8 cellular contexts compared by ENCODE assay signal in genomic region chr11:14644396-14645246, GRCh38. TPM values are rescaled to one million over a fixed set of nuclear protein-coding genes. Genes with fewer than 3 reads are reported as not detected.
DNase-seq lines count a peak whose midpoint lies in the region; ATAC-seq and TF ChIP-seq lines count a peak whose summit lies in the region.

No MANE protein-coding gene starts in this region.

- no peak overlapping the region for H3K14ac ChIP-seq in IMR-90 (replicated peaks; ENCODE audit: low read depth, low read length)

- peak overlapping the region; percentile 76 for H3K4me2 ChIP-seq in IMR-90 (ENCODE audit: low read depth, low read length)

- H3K9me3 ChIP-seq in IMR-90 (ENCODE audit: control insufficient read depth, insufficient read depth, low read length) (no peaks in the 10 kb centered on the region), WERI-Rb-1 (ENCODE audit: severe bottlenecking) (no peaks in the 10 kb centered on the region), left lung (no peaks in the 10 kb centered on the region)

- no peaks in the 10 kb centered on the region for H4K20me1 ChIP-seq in IMR-90 (ENCODE audit: insufficient read depth, low read length)

- 0 out of 2 replicates have a peak overlapping the region, but pooled peaks have one; percentile 16 for H3K9ac ChIP-seq in IMR-90 (ENCODE audit: low read depth, low read length)

- H3K79me1 ChIP-seq in IMR-90 (ENCODE audit: low read depth in 1 of 2, low read length in 2 of 2), result no peaks in the 10 kb centered on the region

- no peak overlapping the region for H3K4ac ChIP-seq in IMR-90 (ENCODE audit: low read depth, low read length)

- H2AFZ ChIP-seq in IMR-90 (replicated peaks; ENCODE audit: low read length, poor library complexity), result peak overlapping the region; percentile 96

- H2AK9ac ChIP-seq in IMR-90 (replicated peaks; ENCODE audit: low read depth, low read length, poor library complexity), result peak overlapping the region; percentile 60

- dilution Hi-C loops in IMR-90 (cut with HindIII; ENCODE audit: low sequenced_read_pairs, unreplicated experiment), result no loop called here

- no peak for TF ChIP-seq CTCF in IMR-90 (conservative IDR thresholded peaks at IDR 0.05; ENCODE audit: low read depth, low read length)
- no peak for TF ChIP-seq CTCF in WERI-Rb-1 (IDR thresholded peaks at IDR 0.05; ENCODE audit: low read depth, low read length)
- TF ChIP-seq CTCF in left lung (IDR thresholded peaks at IDR 0.05), result no peak

- CTCF ChIA-PET in IMR-90 (lab: Yijun Ruan, JAX), result interaction anchor here (0.6 to 0.7 kb wide), 3 partner anchors 35 to 1919 kb away, joined by 3 to 4 read pairs (median 3); no protein-coding TSS in a partner anchor

- in situ Hi-C loops in IMR-90 (cut with MboI; ENCODE audit: low sequenced_read_pairs), result no loop called here

- H3K23ac ChIP-seq in IMR-90 (ENCODE audit: low read depth, low read length), result no peak overlapping the region

- no peak overlapping the region for H4K5ac ChIP-seq in IMR-90 (ENCODE audit: low read depth, low read length)

- no peak overlapping the region for H2AK5ac ChIP-seq in IMR-90 (ENCODE audit: low read depth, low read length)

- H3K27me3 ChIP-seq in IMR-90 (ENCODE audit: control insufficient read depth, insufficient read depth, low read length), result no peaks in the 10 kb centered on the region; the same call in 1 of the 2 replicates
- peaks cover 5% of the 10 kb centered on the region for H3K27me3 ChIP-seq in WERI-Rb-1 (ENCODE audit: insufficient read depth, low read depth, severe bottlenecking)
- H3K27me3 ChIP-seq in left lung, result peaks cover 0 to 22% of the 10 kb centered on the region in 2 donors

- H3K36me3 ChIP-seq in IMR-90 (ENCODE audit: control insufficient read depth, insufficient read depth, low read length) (no peaks in the 10 kb centered on the region), WERI-Rb-1 (peaks cover 3% of the 10 kb centered on the region; the same call in 1 of the 2 replicates), left lung (no peaks in the 10 kb centered on the region)

- peak; percentile 12 for DNase-seq in EL
- no peak for DNase-seq in IMR-90
- peak; percentile 32 for DNase-seq in WERI-Rb-1
- DNase-seq in central memory CD4-positive, alpha-beta T cell, result peak; percentile 47
- peak in 1 of 2 donors; percentile 45 for DNase-seq in left lung
- DNase-seq in stimulated activated CD8-positive, alpha-beta memory T cell treated with anti-CD3 and anti-CD28 coated beads, Interleukin-12 subunit alpha, Interleukin-12 subunit beta, amount 100 ng/mL, for 1 hour (ENCODE audit: low read depth), result peak; percentile 12
- no peak for DNase-seq in NCI-H226

- TF ChIP-seq POLR2A in IMR-90 (IDR thresholded peaks at IDR 0.05; ENCODE audit: low read depth, low read length), result no peak

- no peak overlapping the region for H3K27ac ChIP-seq in IMR-90 (ENCODE audit: insufficient read depth, low read length)
- peak overlapping the region; percentile 80 for H3K27ac ChIP-seq in WERI-Rb-1
- H3K27ac ChIP-seq in left lung, result peak overlapping the region; percentile 87 to 94

- H2BK15ac ChIP-seq in IMR-90 (ENCODE audit: low read depth, low read length), result no peak overlapping the region

- BruUV-seq in IMR-90 (replicated peaks; lab: Mats Ljungman, UMichigan), result no TSS peak

- no peak overlapping the region for H2BK20ac ChIP-seq in IMR-90 (ENCODE audit: low read depth, low read length)

- H2BK5ac ChIP-seq in IMR-90 (ENCODE audit: low read depth, low read length, poor library complexity, severe bottlenecking), result no peak overlapping the region

- H4K91ac ChIP-seq in IMR-90 (ENCODE audit: insufficient read depth, low read depth, low read length), result no peak overlapping the region

- H2BK120ac ChIP-seq in IMR-90 (ENCODE audit: low read depth, low read length), result no peak overlapping the region

- H3K56ac ChIP-seq in IMR-90 (ENCODE audit: extremely low read depth, insufficient read depth, low read length), result no peak overlapping the region

- H3K4me1 ChIP-seq in IMR-90 (ENCODE audit: control insufficient read depth, insufficient read depth, low read length) (no peaks in the 10 kb centered on the region), left lung (peaks cover 5 to 47% of the 10 kb centered on the region in 2 donors)

- intact Hi-C loops in IMR-90 (cut with micrococcal nuclease) (loop anchor here (5.0 to 10.0 kb wide), 2 partner anchors 102 to 260 kb away; no protein-coding TSS in a partner anchor), left lung (cut with DNase I) (no loop called here)

- no peak for TF ChIP-seq RAD21 in IMR-90 (IDR thresholded peaks at IDR 0.05; ENCODE audit: low read length)

- POLR2A ChIA-PET in IMR-90 (lab: Charles Lee; ENCODE audit: unreplicated experiment), result no interaction called here

- H3K18ac ChIP-seq in IMR-90 (ENCODE audit: low read depth, low read length), result no peak overlapping the region

- H3K4me3 ChIP-seq in IMR-90 (ENCODE audit: insufficient read depth, low read depth, low read length) (peak overlapping the region; percentile 56), WERI-Rb-1 (ENCODE audit: low read depth, low read length) (peak overlapping the region; percentile 76), left lung (peak overlapping the region; percentile 84 to 93)

- no peak overlapping the region for H4K8ac ChIP-seq in IMR-90 (ENCODE audit: low read depth in 2 of 2, low read length in 2 of 2)

- ATAC-seq in GM21529 (IDR thresholded peaks at IDR 0.05; ENCODE audit: unreplicated experiment) (peak; percentile 44), IMR-90 (ENCODE audit: low read depth) (peak; percentile 45), left lung (peak; percentile 58)

- WGBS in IMR-90 (ENCODE audit: extremely low coverage in 2 of 2, insufficient read length in 1 of 2), 2 experiments, result 0% methylated on average over 18 of the region's 56 CpGs; no CpG with 5 or more reads in 1 of the 2 experiments

- H3K9me1 ChIP-seq in IMR-90 (ENCODE audit: insufficient read depth, low read length), result no peaks in the 10 kb centered on the region

TF ChIP-seq in IMR-90, 13 proteins besides CTCF, POLR2A, EP300 and RAD21:
- TF ChIP-seq SMC3 (IDR thresholded peaks at IDR 0.05; ENCODE audit: low read depth, low read length) (no peak), ELK1 (IDR thresholded peaks at IDR 0.05; ENCODE audit: borderline replicate concordance, low read depth, low read length) (no peak), BHLHE40 (IDR thresholded peaks at IDR 0.05; ENCODE audit: low read depth, low read length) (no peak), CEBPB (IDR thresholded peaks at IDR 0.05; ENCODE audit: low read depth, low read length) (no peak), RFX5 (IDR thresholded peaks at IDR 0.05; ENCODE audit: low read depth, low read length) (no peak), RCOR1 (IDR thresholded peaks at IDR 0.05; ENCODE audit: insufficient replicate concordance, low read length) (no peak), MAFK (IDR thresholded peaks at IDR 0.05; ENCODE audit: low read depth, low read length) (no peak), CHD1 (IDR thresholded peaks at IDR 0.05; ENCODE audit: low read depth, low read length) (no peak), MXI1 (IDR thresholded peaks at IDR 0.05; ENCODE audit: borderline replicate concordance, low read depth, low read length) (no peak), FOS (IDR thresholded peaks at IDR 0.05; ENCODE audit: low read depth, low read length) (no peak), MAZ (IDR thresholded peaks at IDR 0.05; ENCODE audit: borderline replicate concordance, low read depth, low read length) (no peak), NFE2L2 (IDR thresholded peaks at IDR 0.05; ENCODE audit: low read depth, low read length) (no peak), USF2 (IDR thresholded peaks at IDR 0.05; ENCODE audit: low read depth, low read length) (no peak)

RNA-seq across cellular contexts. Expression of gene PDE3B, which starts 1.0 kb away (rescaled TPM):
- total RNA-seq in IMR-90 (2012; rRNA removed) (1.1 and 1.3 TPM in 2 replicates), left lung (10 to 100 TPM; 17.0 to 20.8 TPM)
- polyA plus RNA-seq in IMR-90 (2012; rRNA removed), result 0.21 and 0.22 TPM in 2 replicates
- 0.04 and 0.09 TPM in 2 replicates for polyA plus RNA-seq in IMR-90 (2012; cell fraction: cytosol; rRNA removed)
- 0.13 and 0.37 TPM in 2 replicates for polyA plus RNA-seq in IMR-90 (2012; cell fraction: nucleus; rRNA removed; ENCODE audit: low replicate concordance)

Comparison
In these comparisons a context has a peak if more than half of its experiments do, and no peak if none do; other contexts are left out.
1. DNase-seq: peak in EL (single experiment), WERI-Rb-1 (single experiment), central memory CD4-positive, alpha-beta T cell (single experiment) and stimulated activated CD8-positive, alpha-beta memory T cell treated with anti-CD3 and anti-CD28 coated beads, Interleukin-12 subunit alpha, Interleukin-12 subunit beta, amount 100 ng/mL, for 1 hour (single experiment); none in IMR-90 (single experiment) and NCI-H226 (single experiment).
2. Peak in every context shown above with its lines, with median percentiles within 50 percentile points of each other: ATAC-seq and H3K4me3 ChIP-seq.